Comparison of ENCODE assay signal across 1 cellular context in the genomic region with DNA sequence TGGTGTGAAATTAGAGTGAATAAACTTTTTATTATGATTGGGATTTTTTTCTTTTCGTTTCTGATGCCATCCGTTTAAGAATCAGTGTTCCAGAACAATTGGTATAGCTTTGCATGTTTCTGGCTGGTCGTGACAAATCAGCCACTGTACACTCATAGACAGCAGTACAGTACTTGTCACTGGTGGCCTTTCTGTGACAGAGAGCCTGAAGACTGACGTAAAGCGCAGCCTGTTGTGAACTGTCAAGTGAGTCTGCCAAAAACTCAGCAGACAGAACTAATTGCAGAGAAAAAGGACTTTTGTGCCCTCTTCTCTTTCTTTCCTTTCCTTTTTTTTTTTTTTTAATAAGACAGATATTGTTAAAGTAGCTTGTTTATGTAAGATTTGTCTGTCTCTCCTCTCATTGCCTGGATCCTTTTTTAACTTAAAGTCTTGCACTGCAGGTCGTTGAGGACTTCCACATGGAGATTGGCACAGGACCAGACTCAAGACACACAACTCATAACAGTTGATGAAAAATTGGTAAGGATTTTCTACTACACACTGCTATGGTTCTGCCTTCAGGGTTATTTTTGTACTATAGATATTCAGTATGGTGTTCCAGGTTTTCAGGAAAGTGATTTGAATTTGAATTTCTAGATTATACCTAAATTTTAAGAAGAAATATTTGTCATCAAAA.
TF ChIP-seq lines count a peak whose summit lies in the region.

No MANE protein-coding gene starts in this region.

TF ChIP-seq in IMR-90, 13 proteins besides CTCF, POLR2A, EP300 and RAD21 (continued from another document):
- TF ChIP-seq ELK1 (IDR thresholded peaks at IDR 0.05; ENCODE audit: borderline replicate concordance, low read depth, low read length) (no peak), BHLHE40 (IDR thresholded peaks at IDR 0.05; ENCODE audit: low read depth, low read length) (no peak)
